Comparison of ENCODE assay signal across 8 cellular contexts in the genomic region with DNA sequence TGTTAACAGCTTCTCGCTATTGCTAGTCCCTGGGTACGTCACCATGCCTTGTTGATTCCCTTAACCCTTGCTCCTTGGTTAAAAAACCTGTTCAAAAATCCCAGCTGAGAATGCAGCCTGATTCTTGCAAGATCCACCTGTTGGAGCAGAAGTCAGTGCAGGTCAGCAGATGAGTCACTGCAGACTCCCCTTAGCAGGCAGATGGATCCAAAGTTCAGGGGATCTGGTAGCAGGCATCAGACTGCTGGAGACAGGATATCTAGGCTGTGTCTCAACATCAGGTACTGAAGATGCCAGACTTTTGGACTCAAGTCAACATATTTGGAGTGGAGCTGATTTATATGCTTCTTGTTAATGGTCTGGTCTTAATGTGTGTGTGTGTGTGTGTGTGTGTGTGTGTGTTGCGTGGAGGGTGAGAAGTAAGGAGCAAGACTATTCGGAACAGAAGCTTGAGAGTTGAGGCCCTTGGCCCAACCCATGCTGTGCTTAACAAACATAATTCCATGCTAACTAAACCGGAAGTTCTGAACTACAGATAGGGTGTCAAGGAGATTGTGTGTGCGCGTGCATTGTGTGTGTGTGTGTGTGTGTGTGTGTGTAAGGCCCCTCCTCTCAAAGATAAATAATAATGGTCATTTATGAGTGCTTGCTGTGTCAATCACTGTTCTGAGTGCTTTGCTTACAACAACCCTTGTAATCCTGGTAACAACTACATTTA. TPM values are rescaled to one million over a fixed set of nuclear protein-coding genes. Genes with fewer than 3 reads are reported as not detected.
DNase-seq lines count a peak whose midpoint lies in the region; ATAC-seq, FAIRE-seq and TF ChIP-seq lines count a peak whose summit lies in the region.

No MANE protein-coding gene starts in this region.

- TF ChIP-seq CTCF in PC-3 (conservative IDR thresholded peaks at IDR 0.05; ENCODE audit: low read depth, low read length) (no peak), epithelial cell of esophagus (IDR thresholded peaks at IDR 0.05; ENCODE audit: insufficient read depth, low read depth, low read length, missing control alignments) (no peak)

- BruUV-seq in PC-3 (replicated peaks; lab: Mats Ljungman, UMichigan), result no TSS peak

- ATAC-seq in activated CD4-positive, alpha-beta T cell treated with anti-CD3 and anti-CD28 coated beads for 36 hours, result no peak
- ATAC-seq in PC-3, result no peak
- ATAC-seq in GM18873 (IDR thresholded peaks at IDR 0.05; ENCODE audit: low FRiP score, unreplicated experiment), result no peak
- ATAC-seq in GM19395 (IDR thresholded peaks at IDR 0.05; ENCODE audit: unreplicated experiment), result no peak

- H3K4me1 Mint-ChIP-seq in activated CD4-positive, alpha-beta T cell treated with anti-CD3 and anti-CD28 coated beads for 36 hours, result peaks cover 33% of the 10 kb centered on the region

- no peak for FAIRE-seq in small intestine (lab: Jason Lieb, UNC)

- CTCF ChIA-PET in activated CD4-positive, alpha-beta T cell treated with anti-CD3 and anti-CD28 coated beads for 36 hours (lab: Charles Lee), result interaction anchor here (0.8 kb wide), 1 partner anchor 199 kb away, joined by 3 read pairs; no protein-coding TSS in a partner anchor
- CTCF ChIA-PET in PC-3 (lab: Charles Lee), result interaction anchor here (1.0 kb wide), 1 partner anchor 26 kb away, joined by 3 read pairs; no protein-coding TSS in a partner anchor

- POLR2A ChIA-PET in activated CD4-positive, alpha-beta T cell treated with anti-CD3 and anti-CD28 coated beads for 36 hours (lab: Charles Lee), result no interaction called here
- POLR2A ChIA-PET in PC-3 (lab: Charles Lee; ENCODE audit: unreplicated experiment), result no interaction called here

- no peaks in the 10 kb centered on the region for H3F3A ChIP-seq in PC-3 (ENCODE audit: low read length, unreplicated experiment)

- H3K36me3 ChIP-seq in PC-3 (ENCODE audit: low read depth, low read length) (no peaks in the 10 kb centered on the region), small intestine (ENCODE audit: control insufficient read depth in 2 of 2, insufficient read depth in 2 of 2, low read length in 2 of 2) (no peaks in the 10 kb centered on the region)

- no peak for DNase-seq in activated CD4-positive, alpha-beta T cell treated with anti-CD3 and anti-CD28 coated beads for 36 hours
- no peak for DNase-seq in activated CD4-positive, alpha-beta T cell treated with anti-CD3 and anti-CD28 coated beads for 1 hour
- DNase-seq in PC-3 (peak; percentile 49), epithelial cell of esophagus (ENCODE audit: low read depth) (peak; percentile 51), small intestine (peak; percentile 98), activated gamma-delta T cell (lab: John Stamatoyannopoulos, UW) (no peak)

- peak overlapping the region; percentile 88 for H3K4me2 ChIP-seq in PC-3 (ENCODE audit: low read length)

- peaks cover 25% of the 10 kb centered on the region for H4K20me1 ChIP-seq in PC-3 (ENCODE audit: low read length)

- H3K79me2 ChIP-seq in PC-3 (ENCODE audit: low read length), result peaks cover 35% of the 10 kb centered on the region

- no peaks in the 10 kb centered on the region for H3K9me2 ChIP-seq in PC-3 (replicated peaks; ENCODE audit: low read length)

- peaks cover 5% of the 10 kb centered on the region for H3K36me3 Mint-ChIP-seq in activated CD4-positive, alpha-beta T cell treated with anti-CD3 and anti-CD28 coated beads for 36 hours (ENCODE audit: low read depth)

- no peaks in the 10 kb centered on the region for H3K27me3 Mint-ChIP-seq in activated CD4-positive, alpha-beta T cell treated with anti-CD3 and anti-CD28 coated beads for 36 hours

- H3K4me3 Mint-ChIP-seq in activated CD4-positive, alpha-beta T cell treated with anti-CD3 and anti-CD28 coated beads for 36 hours, result peak overlapping the region; percentile 84

- H3K27ac ChIP-seq in PC-3 (ENCODE audit: low read length) (no peak overlapping the region), small intestine (ENCODE audit: low read depth in 1 of 2, low read length in 1 of 2) (peak overlapping the region; percentile 71 to 87)

- no peak overlapping the region for H2AFZ ChIP-seq in PC-3 (ENCODE audit: low read length)

- H3K9ac ChIP-seq in PC-3 (ENCODE audit: low read length), result no peak overlapping the region

- no peaks in the 10 kb centered on the region for H3K9me3 Mint-ChIP-seq in activated CD4-positive, alpha-beta T cell treated with anti-CD3 and anti-CD28 coated beads for 36 hours (ENCODE audit: low read depth)

- H3K27ac Mint-ChIP-seq in activated CD4-positive, alpha-beta T cell treated with anti-CD3 and anti-CD28 coated beads for 36 hours, result peak overlapping the region; percentile 55

- H3K4me1 ChIP-seq in PC-3 (ENCODE audit: insufficient read depth, low read length) (peaks cover 33% of the 10 kb centered on the region), small intestine (ENCODE audit: control insufficient read depth in 2 of 2, insufficient read depth in 1 of 2, low read depth in 1 of 2, low read length in 1 of 2) (peaks cover 2 to 4% of the 10 kb centered on the region in 2 donors)

- no peaks in the 10 kb centered on the region for H3K9me3 ChIP-seq in PC-3 (ENCODE audit: low read length)
- H3K9me3 ChIP-seq in small intestine (ENCODE audit: control insufficient read depth, low read depth), result no peaks in the 10 kb centered on the region

- 18 to 67% (median 37%) methylated on average over 6 to 7 of the region's 7 CpGs for WGBS in small intestine, 3 donors

- intact Hi-C loops in activated CD4-positive, alpha-beta T cell treated with anti-CD3 and anti-CD28 coated beads for 36 hours (cut with DNase I, micrococcal nuclease), result no loop called here
- intact Hi-C loops in PC-3 (cut with micrococcal nuclease), result loop anchor here (5.0 kb wide), 1 partner anchor 98 kb away; no protein-coding TSS in a partner anchor

- H3K27me3 ChIP-seq in PC-3 (ENCODE audit: low read length) (no peaks in the 10 kb centered on the region), small intestine (ENCODE audit: control insufficient read depth in 2 of 2, insufficient read depth in 2 of 2, low read length in 2 of 2) (peaks cover 0 to 2% of the 10 kb centered on the region in 2 donors)

- H3K4me3 ChIP-seq in PC-3 (ENCODE audit: low read length) (peak overlapping the region; percentile 94; the same call in 1 of the 2 replicates), epithelial cell of esophagus (ENCODE audit: low read length) (no peak overlapping the region), small intestine (ENCODE audit: low read depth in 1 of 2, low read length in 2 of 2) (peak overlapping the region in 1 of 2 donors; percentile 76)

RNA-seq across cellular contexts. Expression of gene C3orf52, which starts 1.1 kb away (rescaled TPM):
- 1 to 10 TPM; 8.7 to 9.3 TPM for total RNA-seq in activated CD4-positive, alpha-beta T cell treated with anti-CD3 and anti-CD28 coated beads for 36 hours
- 14.8 and 16.7 TPM in 2 replicates for total RNA-seq in PC-3 (2014; rRNA removed)
- polyA plus RNA-seq in small intestine, result 1 to 10 TPM; 3.8 to 5.9 (median 4.5) TPM

RNA-seq across cellular contexts. Expression of gene GCSAM, which starts 47.9 kb away (rescaled TPM):
- 10 to 100 TPM in 1 of 2 experiments, 1 to 10 TPM in 1; 9.3 to 12.1 TPM for total RNA-seq in activated CD4-positive, alpha-beta T cell treated with anti-CD3 and anti-CD28 coated beads for 36 hours
- not detected in 2 replicates for total RNA-seq in PC-3 (2014; rRNA removed)
- polyA plus RNA-seq in small intestine, result 1 to 10 TPM in 1 of 3 donors, under 1 TPM in 1, not detected in 1; 0.54 to 1.3 TPM

RNA-seq across cellular contexts. Expression of gene TMPRSS7, which starts 50.6 kb away (rescaled TPM):
- total RNA-seq in activated CD4-positive, alpha-beta T cell treated with anti-CD3 and anti-CD28 coated beads for 36 hours, result not detected
- total RNA-seq in PC-3 (2014; rRNA removed), result 0.33 TPM in 1 of 2 replicates, not detected in the other
- polyA plus RNA-seq in small intestine, result under 1 TPM in 2 of 3 donors, not detected in 1; 0.22 to 0.81 TPM

Comparison
In these comparisons a context has a peak if more than half of its experiments do, and no peak if none do; other contexts are left out.
1. DNase-seq: peak in PC-3 (single experiment), epithelial cell of esophagus (single experiment) and small intestine (single experiment); none in activated CD4-positive, alpha-beta T cell treated with anti-CD3 and anti-CD28 coated beads for 36 hours (single experiment), activated CD4-positive, alpha-beta T cell treated with anti-CD3 and anti-CD28 coated beads for 1 hour (single experiment) and activated gamma-delta T cell (single experiment).
2. RNA of gene GCSAM, which starts 47.9 kb away (total RNA-seq): 9.3 to 12.1 TPM in activated CD4-positive, alpha-beta T cell treated with anti-CD3 and anti-CD28 coated beads for 36 hours; not detected in PC-3; every median in the first group is over 10 times any median in the second.